8 cellular contexts compared by ENCODE assay signal in the genomic region with DNA sequence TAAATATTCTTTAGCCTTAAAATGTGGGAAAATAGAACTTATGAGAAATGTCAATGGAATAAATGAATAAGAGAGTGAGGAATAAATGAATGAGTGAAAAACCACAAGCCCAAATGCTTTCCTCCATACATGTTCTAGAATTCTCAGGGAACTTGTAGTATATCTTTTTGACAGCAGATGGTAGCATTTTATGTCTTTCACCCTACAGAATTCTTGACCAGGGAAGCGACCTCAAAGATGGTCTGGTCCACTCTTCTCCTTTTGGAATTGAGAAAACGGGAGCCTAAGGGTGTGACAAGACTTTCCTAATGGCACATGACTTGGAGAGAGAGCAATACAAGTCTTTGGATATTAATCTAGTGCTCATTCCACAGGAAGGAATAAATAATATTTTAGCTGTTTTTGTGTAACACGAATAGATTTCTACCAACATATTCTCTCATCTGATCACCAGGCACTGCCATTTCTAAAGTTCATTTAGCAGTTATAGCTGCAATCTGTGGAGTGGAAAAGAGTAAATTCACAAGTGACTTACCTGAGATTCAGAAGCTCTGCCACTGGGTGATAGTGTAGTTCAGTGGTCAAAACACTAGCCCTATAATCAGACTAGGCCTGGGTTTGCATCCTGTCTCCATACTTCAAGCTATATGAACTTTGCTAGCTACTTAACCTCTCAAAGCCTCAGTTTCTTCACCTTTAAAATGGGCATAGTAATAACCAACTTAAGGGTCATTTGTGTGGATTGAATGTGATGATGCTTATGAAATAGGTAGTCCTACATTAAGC. TPM values are rescaled to one million over a fixed set of nuclear protein-coding genes. Genes with fewer than 3 reads are reported as not detected.
DNase-seq lines count a peak whose midpoint lies in the region; ATAC-seq, FAIRE-seq and TF ChIP-seq lines count a peak whose summit lies in the region.

No MANE protein-coding gene starts in this region.

- H3K4me3 Mint-ChIP-seq in activated naive CD4-positive, alpha-beta T cell treated with anti-CD3 and anti-CD28 coated beads for 36 hours, result no peak overlapping the region
- no peak overlapping the region for H3K4me3 Mint-ChIP-seq in activated naive CD8-positive, alpha-beta T cell treated with anti-CD3 and anti-CD28 coated beads, Interleukin-2, amount 50 U/mL, for 24 hours

- H3K9me3 Mint-ChIP-seq in activated naive CD4-positive, alpha-beta T cell treated with anti-CD3 and anti-CD28 coated beads for 36 hours, result peaks cover 4% of the 10 kb centered on the region
- no peaks in the 10 kb centered on the region for H3K9me3 Mint-ChIP-seq in activated naive CD8-positive, alpha-beta T cell treated with anti-CD3 and anti-CD28 coated beads, Interleukin-2, amount 50 U/mL, for 24 hours

- TF ChIP-seq CTCF in kidney (IDR thresholded peaks at IDR 0.05; ENCODE audit: borderline replicate concordance, extremely low read depth, insufficient read depth), result peak; percentile 43

- H3K9me3 ChIP-seq in kidney (ENCODE audit: control insufficient read depth in 1 of 2, low read length in 2 of 2), result no peaks in the 10 kb centered on the region

- H3K27ac ChIP-seq in kidney (ENCODE audit: low read depth in 2 of 2, low read length in 2 of 2), result no peak overlapping the region

- H3K27me3 Mint-ChIP-seq in activated naive CD4-positive, alpha-beta T cell treated with anti-CD3 and anti-CD28 coated beads for 36 hours (ENCODE audit: low read depth), result no peaks in the 10 kb centered on the region
- H3K27me3 Mint-ChIP-seq in activated naive CD8-positive, alpha-beta T cell treated with anti-CD3 and anti-CD28 coated beads, Interleukin-2, amount 50 U/mL, for 24 hours, result peaks cover 3% of the 10 kb centered on the region

- H3K36me3 Mint-ChIP-seq in activated naive CD4-positive, alpha-beta T cell treated with anti-CD3 and anti-CD28 coated beads for 36 hours (ENCODE audit: low read depth), result peaks cover 4% of the 10 kb centered on the region
- peaks cover 3% of the 10 kb centered on the region for H3K36me3 Mint-ChIP-seq in activated naive CD8-positive, alpha-beta T cell treated with anti-CD3 and anti-CD28 coated beads, Interleukin-2, amount 50 U/mL, for 24 hours (ENCODE audit: low read depth)

- H3K4me1 Mint-ChIP-seq in activated naive CD4-positive, alpha-beta T cell treated with anti-CD3 and anti-CD28 coated beads for 36 hours (ENCODE audit: low read depth), result peaks cover 62% of the 10 kb centered on the region
- peaks cover 65% of the 10 kb centered on the region for H3K4me1 Mint-ChIP-seq in activated naive CD8-positive, alpha-beta T cell treated with anti-CD3 and anti-CD28 coated beads, Interleukin-2, amount 50 U/mL, for 24 hours

- no peaks in the 10 kb centered on the region for H3K36me3 ChIP-seq in kidney (ENCODE audit: control insufficient read depth in 1 of 2, insufficient read depth in 2 of 2, low read length in 2 of 2)

- H3K27ac Mint-ChIP-seq in activated naive CD4-positive, alpha-beta T cell treated with anti-CD3 and anti-CD28 coated beads for 36 hours, result peak overlapping the region; percentile 84
- peak overlapping the region; percentile 77 for H3K27ac Mint-ChIP-seq in activated naive CD8-positive, alpha-beta T cell treated with anti-CD3 and anti-CD28 coated beads, Interleukin-2, amount 50 U/mL, for 24 hours

- H3K9ac ChIP-seq in kidney (ENCODE audit: low read length in 2 of 2), result no peak overlapping the region

- no peak for FAIRE-seq in kidney (lab: Jason Lieb, UNC)

- ATAC-seq in activated naive CD8-positive, alpha-beta T cell treated with anti-CD3 and anti-CD28 coated beads, Interleukin-2, amount 50 U/mL, for 24 hours, result peak; percentile 23

- H3K4me3 ChIP-seq in kidney (ENCODE audit: low read length in 2 of 2), result no peak overlapping the region

- H3K4me1 ChIP-seq in kidney (ENCODE audit: control insufficient read depth in 1 of 2, insufficient read depth in 1 of 2, low read depth in 1 of 2, low read length in 2 of 2), result no peaks in the 10 kb centered on the region

- CTCF ChIA-PET in activated naive CD4-positive, alpha-beta T cell treated with anti-CD3 and anti-CD28 coated beads for 36 hours (lab: Charles Lee), result interaction anchor here (0.5 to 5.5 kb wide), 41 partner anchors 8 to 291 kb away, joined by 3 to 262 read pairs (median 8); a partner anchor contains a TSS

- DNase-seq in activated naive CD4-positive, alpha-beta T cell treated with anti-CD3 and anti-CD28 coated beads for 36 hours, result peak; percentile 34
- DNase-seq in activated naive CD4-positive, alpha-beta T cell (lab: John Stamatoyannopoulos, UW), result no peak
- DNase-seq in Kasumi-1 (lab: John Stamatoyannopoulos, UW) (peak; percentile 33 to 68), kidney (no peak), NCI-H1048 (lab: John Stamatoyannopoulos, UW) (no peak), T-helper 9 cell (no peak)
- DNase-seq in activated naive CD8-positive, alpha-beta T cell treated with anti-CD3 and anti-CD28 coated beads, Interleukin-2, amount 50 U/mL, for 24 hours, result no peak
- no peak for DNase-seq in activated CD4-positive, CD25-positive, alpha-beta regulatory T cell treated with anti-CD3 and anti-CD28 coated beads, Interleukin-2, amount 50 U/mL, for 72 hours

- intact Hi-C loops in activated naive CD4-positive, alpha-beta T cell treated with anti-CD3 and anti-CD28 coated beads for 36 hours (cut with micrococcal nuclease), result loop anchor here (1.0 to 2.0 kb wide), 6 partner anchors 15 to 208 kb away; a partner anchor contains a TSS
- intact Hi-C loops in kidney (cut with DNase I), result loop anchor here (10.0 kb wide), 1 partner anchor 94 kb away; no protein-coding TSS in a partner anchor

RNA-seq across cellular contexts. Expression of a gene that starts 15.0 kb away (rescaled TPM):
- total RNA-seq in activated naive CD4-positive, alpha-beta T cell treated with anti-CD3 and anti-CD28 coated beads for 36 hours, result 10 to 100 TPM; 58.6 to 59.1 TPM
- 3.8 TPM for total RNA-seq in kidney
- polyA plus RNA-seq in kidney (ENCODE audit: insufficient read depth, low read depth, low replicate concordance), result 5.1 TPM

RNA-seq across cellular contexts. Expression of a gene that starts 28.6 kb away (rescaled TPM):
- 1 to 10 TPM; 2.4 to 2.6 TPM for total RNA-seq in activated naive CD4-positive, alpha-beta T cell treated with anti-CD3 and anti-CD28 coated beads for 36 hours
- total RNA-seq in kidney, result 19.4 TPM
- polyA plus RNA-seq in kidney (ENCODE audit: insufficient read depth, low read depth, low replicate concordance), result 12.5 TPM

Comparison
In these comparisons a context has a peak if more than half of its experiments do, and no peak if none do; other contexts are left out.
1. DNase-seq: peak in activated naive CD4-positive, alpha-beta T cell treated with anti-CD3 and anti-CD28 coated beads for 36 hours (single experiment) and Kasumi-1 (2 of 2); none in activated naive CD4-positive, alpha-beta T cell (0 of 4), activated naive CD8-positive, alpha-beta T cell treated with anti-CD3 and anti-CD28 coated beads, Interleukin-2, amount 50 U/mL, for 24 hours (single experiment), kidney (single experiment), NCI-H1048 (single experiment), activated CD4-positive, CD25-positive, alpha-beta regulatory T cell treated with anti-CD3 and anti-CD28 coated beads, Interleukin-2, amount 50 U/mL, for 72 hours (single experiment) and T-helper 9 cell (single experiment).
2. RNA of a gene that starts 15.0 kb away (total RNA-seq): 58.6 to 59.1 TPM in activated naive CD4-positive, alpha-beta T cell treated with anti-CD3 and anti-CD28 coated beads for 36 hours; 3.8 TPM in kidney (single experiment); every median in the first group is over 10 times any median in the second.